In the genomic region with DNA sequence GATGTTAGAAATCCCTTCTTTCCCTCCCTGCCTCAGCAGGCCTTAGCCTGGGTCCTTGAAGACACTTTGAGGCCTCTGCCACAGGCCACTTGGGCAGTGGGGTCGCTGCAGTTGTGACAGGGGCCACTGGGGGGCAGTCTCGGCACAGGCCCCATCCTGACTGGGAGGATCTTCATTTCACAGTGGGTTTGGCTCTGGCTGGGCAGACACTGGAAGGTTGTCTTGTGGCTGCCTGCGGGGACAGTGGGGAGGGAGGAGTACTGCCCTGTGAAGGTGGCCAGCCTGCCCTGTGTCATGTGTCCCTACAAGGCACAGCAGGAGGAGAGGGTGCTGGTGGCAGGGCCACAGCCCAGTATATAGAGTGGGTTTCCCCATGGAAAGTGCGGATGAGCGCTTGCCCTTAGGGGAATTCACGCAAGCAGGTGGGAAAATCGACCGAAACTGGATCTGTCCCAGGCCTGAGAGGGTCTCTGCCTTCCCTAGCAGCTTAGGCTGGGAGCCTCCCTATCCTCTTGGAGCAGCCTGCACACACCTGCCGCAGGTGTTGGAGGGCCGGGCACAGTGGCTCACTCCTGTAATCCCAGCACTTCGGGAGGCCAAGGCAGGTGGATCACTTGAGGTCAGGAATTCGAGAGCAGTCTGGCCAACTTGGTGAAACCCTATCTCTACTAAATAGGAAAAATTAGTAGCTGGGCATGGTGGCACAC, we compare ENCODE assay signal across 8 cellular contexts. TPM values are rescaled to one million over a fixed set of nuclear protein-coding genes. Genes with fewer than 3 reads are reported as not detected.
A peak's percentile ranks its signal among the peaks of the same experiment; 100 is the strongest.
DNase-seq lines count a peak whose midpoint lies in the region; ATAC-seq and TF ChIP-seq lines count a peak whose summit lies in the region.

No MANE protein-coding gene starts in this region.

- POLR2A ChIA-PET in activated CD8-positive, alpha-beta T cell treated with anti-CD3 and anti-CD28 coated beads, Interleukin-2, amount 10 ng/mL, durations not matched to agents 7 days and 5 days (lab: Charles Lee): interaction anchor here (0.7 kb wide), 1 partner anchor 36 kb away, joined by 3 read pairs; no protein-coding TSS in a partner anchor

- DNase-seq in NCI-H82 (lab: John Stamatoyannopoulos, UW) (peak; percentile 80), NCI-H82 treated with DMSO at 0.1 percent for 48 hours (lab: John Stamatoyannopoulos, UW; ENCODE audit: unreplicated experiment) (no peak), NCI-H2196 (lab: John Stamatoyannopoulos, UW; ENCODE audit: unreplicated experiment) (peak; percentile 52), mesothelial cell of epicardium (ENCODE audit: low spot score in 2 of 2, unreplicated experiment in 2 of 2) (peak in 1 of 2 experiments; percentile 75)
- DNase-seq in activated CD8-positive, alpha-beta T cell treated with anti-CD3 and anti-CD28 coated beads, Interleukin-2, amount 10 ng/mL, durations not matched to agents 7 days and 5 days: peak; percentile 76
- DNase-seq in effector memory CD8-positive, alpha-beta T cell: peak; percentile 54 to 64 (median 58)
- DNase-seq in stimulated activated CD8-positive, alpha-beta memory T cell treated with anti-CD3 and anti-CD28 coated beads, Interleukin-7, amount 100 ng/mL, for 24 hours (ENCODE audit: low read depth): peak; percentile 43

- H3K4me1 Mint-ChIP-seq in activated CD8-positive, alpha-beta T cell treated with anti-CD3 and anti-CD28 coated beads, Interleukin-2, amount 10 ng/mL, durations not matched to agents 7 days and 5 days (ENCODE audit: low read depth): no peaks in the 10 kb centered on the region
- H3K4me1 Mint-ChIP-seq in effector memory CD8-positive, alpha-beta T cell (ENCODE audit: low read depth in 2 of 2): peaks cover 2 to 5% of the 10 kb centered on the region in 2 donors
- peaks cover 1% of the 10 kb centered on the region for H3K4me1 Mint-ChIP-seq in mesothelial cell of epicardium

- H3K9me3 Mint-ChIP-seq in activated CD8-positive, alpha-beta T cell treated with anti-CD3 and anti-CD28 coated beads, Interleukin-2, amount 10 ng/mL, durations not matched to agents 7 days and 5 days (ENCODE audit: insufficient read depth): no peaks in the 10 kb centered on the region
- H3K9me3 Mint-ChIP-seq in effector memory CD8-positive, alpha-beta T cell: no peaks in the 10 kb centered on the region
- no peaks in the 10 kb centered on the region for H3K9me3 Mint-ChIP-seq in mesothelial cell of epicardium

- peak; percentile 73 for TF ChIP-seq CTCF in mesothelial cell of epicardium (IDR thresholded peaks at IDR 0.05; ENCODE audit: unreplicated experiment)

- H3K4me3 Mint-ChIP-seq in activated CD8-positive, alpha-beta T cell treated with anti-CD3 and anti-CD28 coated beads, Interleukin-2, amount 10 ng/mL, durations not matched to agents 7 days and 5 days: no peak overlapping the region
- no peak overlapping the region for H3K4me3 Mint-ChIP-seq in effector memory CD8-positive, alpha-beta T cell
- H3K4me3 Mint-ChIP-seq in mesothelial cell of epicardium: no peak overlapping the region

- CTCF ChIA-PET in activated CD8-positive, alpha-beta T cell treated with anti-CD3 and anti-CD28 coated beads, Interleukin-2, amount 10 ng/mL, durations not matched to agents 7 days and 5 days (lab: Charles Lee): interaction anchor here (0.7 to 2.8 kb wide), 8 partner anchors 11 to 138 kb away, joined by 3 to 14 read pairs (median 4); no protein-coding TSS in a partner anchor

- H3K27ac Mint-ChIP-seq in activated CD8-positive, alpha-beta T cell treated with anti-CD3 and anti-CD28 coated beads, Interleukin-2, amount 10 ng/mL, durations not matched to agents 7 days and 5 days: no peak overlapping the region
- peak overlapping the region; percentile 77 to 79 for H3K27ac Mint-ChIP-seq in effector memory CD8-positive, alpha-beta T cell
- H3K27ac Mint-ChIP-seq in mesothelial cell of epicardium: peak overlapping the region; percentile 59

- H3K27me3 Mint-ChIP-seq in activated CD8-positive, alpha-beta T cell treated with anti-CD3 and anti-CD28 coated beads, Interleukin-2, amount 10 ng/mL, durations not matched to agents 7 days and 5 days (ENCODE audit: low read depth): no peaks in the 10 kb centered on the region
- H3K27me3 Mint-ChIP-seq in effector memory CD8-positive, alpha-beta T cell: no peaks in the 10 kb centered on the region
- no peaks in the 10 kb centered on the region for H3K27me3 Mint-ChIP-seq in mesothelial cell of epicardium (ENCODE audit: low read depth)

- peak; percentile 71 for ATAC-seq in activated CD8-positive, alpha-beta T cell treated with anti-CD3 and anti-CD28 coated beads, Interleukin-2, amount 10 ng/mL, durations not matched to agents 7 days and 5 days
- ATAC-seq in effector memory CD8-positive, alpha-beta T cell (replicated peaks): peak; percentile 84
- no peak for ATAC-seq in HG02973 (IDR thresholded peaks at IDR 0.05; ENCODE audit: unreplicated experiment)

- H3K36me3 Mint-ChIP-seq in activated CD8-positive, alpha-beta T cell treated with anti-CD3 and anti-CD28 coated beads, Interleukin-2, amount 10 ng/mL, durations not matched to agents 7 days and 5 days (ENCODE audit: low read depth): peaks cover 51% of the 10 kb centered on the region
- peaks cover 54% of the 10 kb centered on the region for H3K36me3 Mint-ChIP-seq in effector memory CD8-positive, alpha-beta T cell (ENCODE audit: insufficient read depth)
- H3K36me3 Mint-ChIP-seq in mesothelial cell of epicardium: peaks cover 41% of the 10 kb centered on the region

RNA-seq across cellular contexts. Expression of a gene that starts 28.8 kb away (rescaled TPM):
- total RNA-seq in activated CD8-positive, alpha-beta T cell treated with anti-CD3 and anti-CD28 coated beads, Interleukin-2, amount 10 ng/mL, durations not matched to agents 7 days and 5 days: 10 to 100 TPM; 51.3 to 53.5 TPM
- 13.4 to 15.3 TPM (median 14.8 TPM) in 3 replicates for total RNA-seq in mesothelial cell of epicardium

RNA-seq across cellular contexts. Expression of a gene that starts 46.8 kb away (rescaled TPM):
- 10 to 100 TPM; 48.9 to 51.4 TPM for total RNA-seq in activated CD8-positive, alpha-beta T cell treated with anti-CD3 and anti-CD28 coated beads, Interleukin-2, amount 10 ng/mL, durations not matched to agents 7 days and 5 days
- 193 to 218 TPM (median 208 TPM) in 3 replicates for total RNA-seq in mesothelial cell of epicardium
